In genomic region chr4:23290656-23291055, GRCh38 we compare ENCODE assay signal across 21 cellular contexts.
A peak's percentile ranks its signal among the peaks of the same experiment; 100 is the strongest.
DNase-seq lines count a peak whose midpoint lies in the region; ATAC-seq, FAIRE-seq and TF ChIP-seq lines count a peak whose summit lies in the region.
"Had no signal": no experiment of that assay in that cellular context is flagged by ENCODE, and none has a peak within 500 bp of the region (broad histone marks: within the 10 kb centered on the region; RNA-seq: fewer than 3 reads in every experiment).

No MANE protein-coding gene starts in this region.

- no peaks in the 10 kb centered on the region for H3K9me3 Mint-ChIP-seq in Calu3 (ENCODE audit: low read depth, unreplicated experiment)

- no peak overlapping the region for H3K4me3 ChIP-seq in Loucy (ENCODE audit: low read length, poor library complexity, severe bottlenecking)
- no peak overlapping the region for H3K4me3 ChIP-seq in K562
- H3K4me3 ChIP-seq in Karpas-422 (ENCODE audit: low read length) = no peak overlapping the region
- H3K4me3 ChIP-seq: gastroesophageal sphincter, left lung, uterus had no signal

- POLR2A ChIA-PET in K562 (lab: Yijun Ruan, JAX) = interaction anchor here (0.6 kb wide), 1 partner anchor 972 kb away, joined by 3 read pairs; no protein-coding TSS in a partner anchor

- BruUV-seq in K562 (replicated peaks; lab: Mats Ljungman, UMichigan) = no TSS peak
- no TSS peak for BruUV-seq in Calu3 (replicated peaks; lab: Mats Ljungman, UMichigan)

- no peak for FAIRE-seq in K562 (lab: Jason Lieb, UNC)
- FAIRE-seq: colon had no signal

- H3F3A ChIP-seq in Loucy (ENCODE audit: low read depth) = no peaks in the 10 kb centered on the region

- H3K36me3 ChIP-seq in Loucy (ENCODE audit: insufficient read depth, low read length) = no peaks in the 10 kb centered on the region
- no peaks in the 10 kb centered on the region for H3K36me3 ChIP-seq in K562 (ENCODE audit: control insufficient read depth, insufficient read depth, low read length)
- no peaks in the 10 kb centered on the region for H3K36me3 ChIP-seq in Karpas-422 (ENCODE audit: insufficient read depth, low read length)
- H3K36me3 ChIP-seq: gastroesophageal sphincter, left lung, uterus had no signal

- in situ Hi-C loops in K562 (cut with MboI) = no loop called here

- H3K9me1 ChIP-seq in K562 (ENCODE audit: control insufficient read depth, insufficient read depth, low read length) = no peaks in the 10 kb centered on the region

- H3K9me2 ChIP-seq in Loucy (replicated peaks; ENCODE audit: low read depth, low read length) (no peaks in the 10 kb centered on the region), Karpas-422 (replicated peaks; ENCODE audit: insufficient read depth, low read length) (no peaks in the 10 kb centered on the region)

- no peak for TF ChIP-seq POLR2A in K562 (conservative IDR thresholded peaks at IDR 0.05)

- H3K4me2 ChIP-seq in Loucy (ENCODE audit: low read depth, low read length, poor library complexity, severe bottlenecking) (no peak overlapping the region), K562 (ENCODE audit: insufficient read depth, low read length) (no peak overlapping the region), Karpas-422 (ENCODE audit: low read depth, low read length, poor library complexity, severe bottlenecking) (no peak overlapping the region)
- H3K4me2 ChIP-seq: KMS-11 had no signal

- no peak overlapping the region for H3K4me3 Mint-ChIP-seq in Calu3 (ENCODE audit: low read depth, unreplicated experiment)

- H3K9ac ChIP-seq in Loucy (ENCODE audit: low read depth, low read length, poor library complexity, severe bottlenecking) (no peak overlapping the region), K562 (ENCODE audit: insufficient read depth in 1 of 2, low read depth in 2 of 2, low read length in 2 of 2) (no peak overlapping the region), Karpas-422 (ENCODE audit: low read length) (no peak overlapping the region)
- H3K9ac ChIP-seq: KMS-11 had no signal

- H4K20me1 ChIP-seq in Loucy (ENCODE audit: insufficient read depth, low read length, poor library complexity, severe bottlenecking) (no peaks in the 10 kb centered on the region), K562 (replicated peaks; ENCODE audit: control insufficient read depth, insufficient read depth, low read length) (no peaks in the 10 kb centered on the region), Karpas-422 (ENCODE audit: insufficient read depth, low read depth, low read length) (no peaks in the 10 kb centered on the region)

- WGBS in K562 (ENCODE audit: insufficient coverage, low coverage, missing lambda C conversion rate) = 26% methylated on average over 3 of the region's 3 CpGs

- TF ChIP-seq EP300 in K562 (IDR thresholded peaks at IDR 0.05; ENCODE audit: low read length) = no peak

- H3K36me3 Mint-ChIP-seq in Calu3 (ENCODE audit: insufficient read depth, unreplicated experiment) = no peaks in the 10 kb centered on the region

- no peaks in the 10 kb centered on the region for H3K79me2 ChIP-seq in Loucy (ENCODE audit: insufficient read depth, low read length)
- H3K79me2 ChIP-seq in K562 (ENCODE audit: control insufficient read depth, insufficient read depth, low read length) = no peaks in the 10 kb centered on the region
- no peaks in the 10 kb centered on the region for H3K79me2 ChIP-seq in Karpas-422 (ENCODE audit: low read length)

- H3K4me1 ChIP-seq in Loucy (ENCODE audit: insufficient read depth, low read length, poor library complexity, severe bottlenecking) (peaks cover 8% of the 10 kb centered on the region), K562 (replicated peaks in 1 of 2; ENCODE audit: control insufficient read depth in 2 of 2, insufficient read depth in 2 of 2, low read length in 2 of 2) (no peaks in the 10 kb centered on the region), Karpas-422 (ENCODE audit: low read length) (peaks cover 5% of the 10 kb centered on the region; the same call in 1 of the 2 replicates)
- H3K4me1 ChIP-seq: gastroesophageal sphincter, left lung, uterus had no signal

- CTCF ChIA-PET in K562 (lab: Yijun Ruan, JAX; ENCODE audit: low intra/inter-chr PET ratio) = no interaction called here
- CTCF ChIA-PET in Calu3 (lab: Charles Lee) = interaction anchor here (0.5 kb wide), 1 partner anchor 546 kb away, joined by 4 read pairs; no protein-coding TSS in a partner anchor

- H3K9me3 ChIP-seq in Loucy (ENCODE audit: insufficient read depth, low read depth, low read length) (no peaks in the 10 kb centered on the region), K562 (replicated peaks; ENCODE audit: control insufficient read depth, insufficient read depth, low read depth, low read length) (no peaks in the 10 kb centered on the region), Karpas-422 (ENCODE audit: low read length) (no peaks in the 10 kb centered on the region)
- H3K9me3 ChIP-seq: left lung, uterus had no signal

- peaks cover 8% of the 10 kb centered on the region for H3K4me1 Mint-ChIP-seq in Calu3 (ENCODE audit: low read depth, unreplicated experiment)

- H3K27ac ChIP-seq in K562 (ENCODE audit: extremely low read depth, low read depth, low read length) = no peak overlapping the region
- no peak overlapping the region for H3K27ac ChIP-seq in substantia nigra (ENCODE audit: low read depth, low read length, poor library complexity, severe bottlenecking)
- H3K27ac ChIP-seq in Karpas-422 (ENCODE audit: low read length) = no peak overlapping the region
- H3K27ac ChIP-seq: gastroesophageal sphincter, KMS-11, left lung, uterus had no signal

- no peak for ATAC-seq in K562
- ATAC-seq: gastroesophageal sphincter, left lung had no signal

- no peaks in the 10 kb centered on the region for H3K27me3 Mint-ChIP-seq in Calu3 (ENCODE audit: unreplicated experiment)

- H2AFZ ChIP-seq in Loucy (ENCODE audit: low read length) = 0 out of 2 replicates have a peak overlapping the region, but pooled peaks have one; percentile 13
- H2AFZ ChIP-seq in K562 (ENCODE audit: low read depth, low read length) = no peak overlapping the region
- H2AFZ ChIP-seq in Karpas-422 (ENCODE audit: low read length) = no peak overlapping the region

- no peak overlapping the region for H3K27ac Mint-ChIP-seq in Calu3 (ENCODE audit: unreplicated experiment)

- no peak for TF ChIP-seq CTCF in Loucy (conservative IDR thresholded peaks at IDR 0.05; ENCODE audit: low read length)
- TF ChIP-seq CTCF in K562 (IDR thresholded peaks at IDR 0.05 in 2 of 3, conservative IDR thresholded peaks at IDR 0.05 in 1 of 3; ENCODE audit: insufficient read depth in 2 of 3, low read depth in 1 of 3, low read length in 3 of 3) = no peak
- TF ChIP-seq CTCF in Calu3 (IDR thresholded peaks at IDR 0.05; ENCODE audit: unreplicated experiment) = no peak

- intact Hi-C loops in K562 (cut with micrococcal nuclease) = no loop called here
- intact Hi-C loops in Calu3 (cut with micrococcal nuclease; ENCODE audit: unreplicated experiment) = no loop called here

- H3K27me3 ChIP-seq in Loucy (ENCODE audit: insufficient read depth, low read length, poor library complexity, severe bottlenecking) (no peaks in the 10 kb centered on the region), K562 (ENCODE audit: control insufficient read depth in 2 of 2, insufficient read depth in 2 of 2, low read length in 2 of 2) (no peaks in the 10 kb centered on the region), Karpas-422 (ENCODE audit: low read length) (no peaks in the 10 kb centered on the region)
- H3K27me3 ChIP-seq: gastroesophageal sphincter, left lung, uterus had no signal

- TF ChIP-seq RAD21 in K562 (CRISPR knock-in tag; conservative IDR thresholded peaks at IDR 0.05 in 1 of 2, IDR thresholded peaks at IDR 0.05 in 1 of 2) = no peak

- DNase-seq in DMS53 (lab: John Stamatoyannopoulos, UW) (peak; percentile 90), K562 (ENCODE audit: extremely low read depth in 1 of 4, low spot score in 3 of 4) (peak in 1 of 4 experiments; percentile 11), myocyte (ENCODE audit: low read depth) (peak; percentile 6), substantia nigra (lab: John Stamatoyannopoulos, UW) (no peak), Calu3 (no peak), Karpas-422 (no peak)
- no peak for DNase-seq in activated CD8-positive, alpha-beta memory T cell treated with anti-CD3 and anti-CD28 coated beads, Interleukin-2, amount 50 U/mL, for 48 hours
- DNase-seq: activated CD4-positive, alpha-beta T cell treated with anti-CD3 and anti-CD28 coated beads, Interleukin-2, amount 50 U/mL, for 1 hour; activated naive CD4-positive, alpha-beta T cell treated with Interleukin-2 at 50 U/mL for 16 hours; activated T-cell treated with anti-CD3 and anti-CD28 coated beads for 4 hours; aorta; COR-L47; left lung; NCI-H1092 treated with DMSO at 0.1 percent for 48 hours; stimulated activated CD4-positive, alpha-beta T cell treated with anti-CD3 and anti-CD28 coated beads, Interleukin-4, amount 100 ng/mL, for 1 hour; SW 1271; uterus had no signal

TF ChIP-seq in K562, 482 proteins besides CTCF, POLR2A, EP300 and RAD21 (continues in another document):
- TF ChIP-seq C11orf30 (IDR thresholded peaks at IDR 0.05; ENCODE audit: low read depth) = peak; percentile 43; the same call in 1 of the 2 replicates
- no peak for TF ChIP-seq PCBP1 (IDR thresholded peaks at IDR 0.05; ENCODE audit: low read depth, low read length, poor library complexity, severe bottlenecking)
- no peak for TF ChIP-seq ZNF197 (CRISPR knock-in tag; IDR thresholded peaks at IDR 0.05; ENCODE audit: low read depth)
- no peak for TF ChIP-seq JUND (IDR thresholded peaks at IDR 0.05; ENCODE audit: borderline replicate concordance, low read depth, low read length)
- TF ChIP-seq JUND (tag; IDR thresholded peaks at IDR 0.05; ENCODE audit: borderline replicate concordance, low read depth, low read length) = no peak

Comparison
In these comparisons a context has a peak if more than half of its experiments do, and no peak if none do; other contexts are left out.
1. DNase-seq: peak in DMS53 (single experiment) and myocyte (single experiment); none in activated CD8-positive, alpha-beta memory T cell treated with anti-CD3 and anti-CD28 coated beads, Interleukin-2, amount 50 U/mL, for 48 hours (single experiment), substantia nigra (0 of 49), Calu3 (single experiment) and Karpas-422 (single experiment).